ENCODE assay signal across 17 cellular contexts in the genomic region with DNA sequence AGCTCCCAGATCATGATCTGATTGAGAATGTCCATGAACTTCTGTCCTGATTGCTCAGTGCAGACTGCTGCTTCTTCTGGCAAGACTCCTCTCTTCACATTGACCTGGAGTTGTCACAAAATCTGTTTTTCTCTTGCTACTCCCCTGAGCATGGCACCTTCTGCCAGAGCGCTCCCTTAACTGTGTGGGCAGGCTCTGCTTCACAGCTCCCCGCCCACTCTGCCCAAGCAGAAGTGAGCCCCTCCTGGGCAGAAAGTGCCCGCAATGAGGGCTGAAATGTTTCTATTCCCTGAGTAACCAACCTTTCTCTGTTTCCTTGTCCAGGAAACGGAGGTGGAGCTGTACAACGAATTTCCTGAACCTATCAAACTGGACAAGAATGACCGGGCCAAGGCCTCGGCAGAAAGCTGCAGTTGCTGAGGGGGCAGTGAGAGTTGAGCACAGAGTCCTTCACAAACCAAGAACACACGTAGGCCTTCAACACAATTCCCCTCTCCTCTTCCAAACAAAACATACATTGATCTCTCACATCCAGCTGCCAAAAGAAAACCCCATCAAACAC.
DNase-seq lines count a peak whose midpoint lies in the region; ATAC-seq lines count a peak whose summit lies in the region.
"Had no signal": no experiment of that assay in that cellular context is flagged by ENCODE, and none has a peak within 500 bp of the region (broad histone marks: within the 10 kb centered on the region; RNA-seq: fewer than 3 reads in every experiment).

No MANE protein-coding gene starts in this region.

- no peaks in the 10 kb centered on the region for H3K4me1 Mint-ChIP-seq in activated naive CD4-positive, alpha-beta T cell treated with anti-CD3 and anti-CD28 coated beads, Interleukin-2, amount 10 ng/mL, durations not matched to agents 7 days and 5 days
- H3K4me1 Mint-ChIP-seq in activated T-helper 1 cell treated with anti-CD3 and anti-CD28 coated beads, Interleukin-12 subunit alpha, Interleukin-12 subunit beta, Interleukin-2, Interleukin-4 antibody, amounts not matched to agents 30 ng/mL and 10 ng/mL and 1 ng/mL, durations not matched to agents 14 hours and 24 hours and 36 hours (ENCODE audit: low read depth), result peaks cover 8% of the 10 kb centered on the region

- ATAC-seq in left lobe of liver (peak; percentile 36), HG03280 (IDR thresholded peaks at IDR 0.05; ENCODE audit: unreplicated experiment) (no peak), HG03520 (IDR thresholded peaks at IDR 0.05; ENCODE audit: unreplicated experiment) (no peak)
- ATAC-seq: natural killer cell treated with Interleukin-12 subunit alpha and Interleukin-12 subunit beta and Interleukin-15 and Interleukin-18, amount 100 ng/mL, for 72 hours had no signal

- H3K27ac Mint-ChIP-seq in activated naive CD4-positive, alpha-beta T cell treated with anti-CD3 and anti-CD28 coated beads, Interleukin-2, amount 10 ng/mL, durations not matched to agents 7 days and 5 days, result peak overlapping the region; percentile 35
- H3K27ac Mint-ChIP-seq in activated T-helper 1 cell treated with anti-CD3 and anti-CD28 coated beads, Interleukin-12 subunit alpha, Interleukin-12 subunit beta, Interleukin-2, Interleukin-4 antibody, amounts not matched to agents 30 ng/mL and 10 ng/mL and 1 ng/mL, durations not matched to agents 14 hours and 24 hours and 36 hours, result peak overlapping the region; percentile 72

- H3K36me3 Mint-ChIP-seq in activated naive CD4-positive, alpha-beta T cell treated with anti-CD3 and anti-CD28 coated beads, Interleukin-2, amount 10 ng/mL, durations not matched to agents 7 days and 5 days, result peaks cover 63% of the 10 kb centered on the region
- H3K36me3 Mint-ChIP-seq in activated T-helper 1 cell treated with anti-CD3 and anti-CD28 coated beads, Interleukin-12 subunit alpha, Interleukin-12 subunit beta, Interleukin-2, Interleukin-4 antibody, amounts not matched to agents 30 ng/mL and 10 ng/mL and 1 ng/mL, durations not matched to agents 14 hours and 24 hours and 36 hours (ENCODE audit: low read depth), result peaks cover 59% of the 10 kb centered on the region

- DNase-seq in activated naive CD4-positive, alpha-beta T cell treated with anti-CD3 and anti-CD28 coated beads, Interleukin-2, amount 10 ng/mL, durations not matched to agents 7 days and 5 days, result no peak
- DNase-seq in activated naive CD4-positive, alpha-beta T cell treated with anti-CD3 and anti-CD28 coated beads, Interleukin-2, amount 50 U/mL, for 16 hours, result no peak
- no peak for DNase-seq in activated T-helper 1 cell treated with anti-CD3 and anti-CD28 coated beads, Interleukin-12 subunit alpha, Interleukin-12 subunit beta, Interleukin-2, Interleukin-4 antibody, amounts not matched to agents 30 ng/mL and 10 ng/mL and 1 ng/mL, durations not matched to agents 14 hours and 24 hours and 36 hours (ENCODE audit: low spot score)
- DNase-seq in left lobe of liver (ENCODE audit: low spot score), result no peak
- DNase-seq in A172 (ENCODE audit: low spot score), result no peak
- DNase-seq: activated effector memory CD4-positive, alpha-beta T cell treated with Interleukin-2 at 50 U/mL for 16 hours; Caco-2; MM.1S; NCI-H1930; NCI-H510A; SJCRH30; stimulated activated CD4-positive, alpha-beta T cell treated with anti-CD3 and anti-CD28 coated beads, Interleukin-2, amount 100 ng/mL, for 24 hours; upper lobe of left lung had no signal

- no peak overlapping the region for H3K4me3 Mint-ChIP-seq in activated naive CD4-positive, alpha-beta T cell treated with anti-CD3 and anti-CD28 coated beads, Interleukin-2, amount 10 ng/mL, durations not matched to agents 7 days and 5 days
- no peak overlapping the region for H3K4me3 Mint-ChIP-seq in activated T-helper 1 cell treated with anti-CD3 and anti-CD28 coated beads, Interleukin-12 subunit alpha, Interleukin-12 subunit beta, Interleukin-2, Interleukin-4 antibody, amounts not matched to agents 30 ng/mL and 10 ng/mL and 1 ng/mL, durations not matched to agents 14 hours and 24 hours and 36 hours
- H3K4me3 Mint-ChIP-seq: natural killer cell treated with Interleukin-12 subunit alpha and Interleukin-12 subunit beta and Interleukin-15 and Interleukin-18, amount 100 ng/mL, for 72 hours had no signal

- intact Hi-C loops in activated T-helper 1 cell treated with anti-CD3 and anti-CD28 coated beads, Interleukin-12 subunit alpha, Interleukin-12 subunit beta, Interleukin-2, Interleukin-4 antibody, amounts not matched to agents 30 ng/mL and 10 ng/mL and 1 ng/mL, durations not matched to agents 14 hours and 24 hours and 36 hours (cut with micrococcal nuclease), result no loop called here

- CTCF ChIA-PET in activated naive CD4-positive, alpha-beta T cell treated with anti-CD3 and anti-CD28 coated beads, Interleukin-2, amount 10 ng/mL, durations not matched to agents 7 days and 5 days (lab: Charles Lee), result interaction anchor here (1.0 kb wide), 1 partner anchor 133 kb away, joined by 3 read pairs; no protein-coding TSS in a partner anchor

- peak overlapping the region; percentile 59 for H3K27ac ChIP-seq in temporal lobe (ENCODE audit: low read depth, low read length)
- H3K27ac ChIP-seq: SJCRH30 had no signal

- H3K27me3 Mint-ChIP-seq in activated naive CD4-positive, alpha-beta T cell treated with anti-CD3 and anti-CD28 coated beads, Interleukin-2, amount 10 ng/mL, durations not matched to agents 7 days and 5 days, result no peaks in the 10 kb centered on the region
- H3K27me3 Mint-ChIP-seq in activated T-helper 1 cell treated with anti-CD3 and anti-CD28 coated beads, Interleukin-12 subunit alpha, Interleukin-12 subunit beta, Interleukin-2, Interleukin-4 antibody, amounts not matched to agents 30 ng/mL and 10 ng/mL and 1 ng/mL, durations not matched to agents 14 hours and 24 hours and 36 hours (ENCODE audit: insufficient read depth), result no peaks in the 10 kb centered on the region
- H3K27me3 Mint-ChIP-seq: natural killer cell treated with Interleukin-12 subunit alpha and Interleukin-12 subunit beta and Interleukin-15 and Interleukin-18, amount 100 ng/mL, for 72 hours had no signal

- no peaks in the 10 kb centered on the region for H3K9me3 Mint-ChIP-seq in activated naive CD4-positive, alpha-beta T cell treated with anti-CD3 and anti-CD28 coated beads, Interleukin-2, amount 10 ng/mL, durations not matched to agents 7 days and 5 days
- H3K9me3 Mint-ChIP-seq in activated T-helper 1 cell treated with anti-CD3 and anti-CD28 coated beads, Interleukin-12 subunit alpha, Interleukin-12 subunit beta, Interleukin-2, Interleukin-4 antibody, amounts not matched to agents 30 ng/mL and 10 ng/mL and 1 ng/mL, durations not matched to agents 14 hours and 24 hours and 36 hours, result no peaks in the 10 kb centered on the region
- H3K9me3 Mint-ChIP-seq: natural killer cell treated with Interleukin-12 subunit alpha and Interleukin-12 subunit beta and Interleukin-15 and Interleukin-18, amount 100 ng/mL, for 72 hours had no signal
